15 cellular contexts compared by ENCODE assay signal in genomic region chr12:46489951-46490388, GRCh38.
DNase-seq lines count a peak whose midpoint lies in the region; ATAC-seq and TF ChIP-seq lines count a peak whose summit lies in the region.
"Had no signal": no experiment of that assay in that cellular context is flagged by ENCODE, and none has a peak within 500 bp of the region (broad histone marks: within the 10 kb centered on the region; RNA-seq: fewer than 3 reads in every experiment).

No MANE protein-coding gene starts in this region.

- TF ChIP-seq RAD21 in Ishikawa (IDR thresholded peaks at IDR 0.05; ENCODE audit: low read depth) = no peak

- H3K79me2 ChIP-seq in mammary epithelial cell (ENCODE audit: insufficient read depth, low read length) (no peaks in the 10 kb centered on the region), hepatocyte (peaks cover 2% of the 10 kb centered on the region), MM.1S (ENCODE audit: low read length) (no peaks in the 10 kb centered on the region)

- TF ChIP-seq CTCF in mammary epithelial cell (conservative IDR thresholded peaks at IDR 0.05 in 1 of 2, IDR thresholded peaks at IDR 0.05 in 1 of 2; ENCODE audit: extremely low read depth in 1 of 2, insufficient read depth in 1 of 2, low read depth in 1 of 2, low read length in 2 of 2) = no peak
- TF ChIP-seq CTCF in hepatocyte (IDR thresholded peaks at IDR 0.05; ENCODE audit: poor library complexity) = no peak
- TF ChIP-seq CTCF in suprapubic skin (IDR thresholded peaks at IDR 0.05) = no peak
- TF ChIP-seq CTCF in MM.1S (IDR thresholded peaks at IDR 0.05; ENCODE audit: low read length) = no peak

- H3K9ac ChIP-seq in mammary epithelial cell (ENCODE audit: insufficient read depth, low read length) = no peak overlapping the region
- H3K9ac ChIP-seq in MM.1S (ENCODE audit: low read length) = no peak overlapping the region

- H3F3A ChIP-seq in MM.1S (ENCODE audit: insufficient read depth, low read length) = no peaks in the 10 kb centered on the region

- peaks cover 56% of the 10 kb centered on the region for H3K4me1 ChIP-seq in mammary epithelial cell (ENCODE audit: insufficient read depth, low read length)
- peaks cover 40% of the 10 kb centered on the region for H3K4me1 ChIP-seq in hepatocyte (ENCODE audit: insufficient read depth)
- H3K4me1 ChIP-seq in suprapubic skin = peaks cover 50% of the 10 kb centered on the region
- H3K4me1 ChIP-seq in MM.1S (ENCODE audit: low read length) = peaks cover 5% of the 10 kb centered on the region

- no peak for TF ChIP-seq POLR2A in suprapubic skin (IDR thresholded peaks at IDR 0.05)

- H3K4me2 ChIP-seq in mammary epithelial cell (ENCODE audit: insufficient read depth, low read depth, low read length) (peak overlapping the region; percentile 29), hepatocyte (no peak overlapping the region), MM.1S (ENCODE audit: low read depth, low read length) (no peak overlapping the region)

- H3K9me3 ChIP-seq in mammary epithelial cell (replicated peaks; ENCODE audit: insufficient read depth, low read length) = no peaks in the 10 kb centered on the region
- H3K9me3 ChIP-seq in hepatocyte (ENCODE audit: low read depth) = no peaks in the 10 kb centered on the region
- no peaks in the 10 kb centered on the region for H3K9me3 ChIP-seq in suprapubic skin
- no peaks in the 10 kb centered on the region for H3K9me3 ChIP-seq in MM.1S (replicated peaks; ENCODE audit: insufficient read depth, low read length)

- H4K20me1 ChIP-seq in mammary epithelial cell (ENCODE audit: insufficient read depth, low read length) (no peaks in the 10 kb centered on the region), hepatocyte (ENCODE audit: insufficient read depth, poor library complexity, severe bottlenecking) (no peaks in the 10 kb centered on the region), MM.1S (ENCODE audit: insufficient read depth, low read length) (no peaks in the 10 kb centered on the region)

- ATAC-seq in HG02759 (IDR thresholded peaks at IDR 0.05; ENCODE audit: unreplicated experiment) = no peak
- ATAC-seq: T-helper 17 cell had no signal

- H3K9me2 ChIP-seq in hepatocyte (replicated peaks; ENCODE audit: insufficient read depth) (no peaks in the 10 kb centered on the region), MM.1S (replicated peaks; ENCODE audit: insufficient read depth, low read length) (no peaks in the 10 kb centered on the region)

- dilution Hi-C loops in mammary epithelial cell (cut with HindIII; ENCODE audit: low sequenced_read_pairs) = no loop called here

- CTCF ChIA-PET in mammary epithelial cell (lab: Charles Lee; ENCODE audit: low non-redundant PET) = interaction anchor here (0.6 kb wide), 1 partner anchor 452 kb away, joined by 4 read pairs; no protein-coding TSS in a partner anchor

- H3K27ac ChIP-seq in mammary epithelial cell (ENCODE audit: insufficient read depth, low read depth, low read length) (peak overlapping the region; percentile 59), hepatocyte (peak overlapping the region; percentile 17), suprapubic skin (peak overlapping the region; percentile 48), MM.1S (ENCODE audit: low read length) (no peak overlapping the region)

- no peak overlapping the region for H3K4me3 ChIP-seq in mammary epithelial cell (replicated peaks in 1 of 3; ENCODE audit: insufficient read depth in 1 of 3, low read depth in 2 of 3, low read length in 3 of 3)
- H3K4me3 ChIP-seq in hepatocyte = no peak overlapping the region
- H3K4me3 ChIP-seq in suprapubic skin = no peak overlapping the region
- H3K4me3 ChIP-seq in MM.1S (ENCODE audit: low read length) = no peak overlapping the region

- DNase-seq in mammary epithelial cell (peak; percentile 84), hepatocyte (ENCODE audit: low spot score) (no peak), suprapubic skin (ENCODE audit: low spot score in 2 of 2) (no peak), MM.1S (no peak)
- no peak for DNase-seq in activated T-cell treated with anti-CD3 and anti-CD28 coated beads, Interleukin-2, amount 50 U/mL, for 48 hours
- DNase-seq: activated CD4-positive, CD25-positive, alpha-beta regulatory T cell treated with anti-CD3 and anti-CD28 coated beads, Interleukin-2, amount 50 U/mL, for 72 hours; activated CD8-positive, alpha-beta memory T cell treated with anti-CD3 and anti-CD28 coated beads, Interleukin-2, amount 50 U/mL, for 4 hours; activated naive CD4-positive, alpha-beta T cell treated with anti-CD3 and anti-CD28 coated beads for 36 hours; CD4-positive, CD25-positive, alpha-beta regulatory T cell; effector CD8-positive, alpha-beta T cell; NCI-H1930; NCI-H774; T-helper 17 cell had no signal

- intact Hi-C loops in mammary epithelial cell (cut with micrococcal nuclease) = loop anchor here (5.0 kb wide), 1 partner anchor 48 kb away; no protein-coding TSS in a partner anchor

- BruUV-seq in mammary epithelial cell (replicated peaks; lab: Mats Ljungman, UMichigan) = no TSS peak

- H3K36me3 ChIP-seq in mammary epithelial cell (ENCODE audit: insufficient read depth, low read length) = no peaks in the 10 kb centered on the region
- H3K36me3 ChIP-seq in hepatocyte (replicated peaks; ENCODE audit: insufficient read depth, low read depth) = no peaks in the 10 kb centered on the region
- no peaks in the 10 kb centered on the region for H3K36me3 ChIP-seq in suprapubic skin
- no peaks in the 10 kb centered on the region for H3K36me3 ChIP-seq in MM.1S (replicated peaks; ENCODE audit: insufficient read depth, low read length)

- 45% methylated on average over 5 of the region's 5 CpGs for WGBS in mammary epithelial cell (ENCODE audit: low coverage, missing lambda C conversion rate)
- 82% methylated on average over 5 of the region's 5 CpGs for WGBS in hepatocyte (ENCODE audit: low lambda C conversion rate, missing lambda C conversion rate)
- 64% methylated on average over 5 of the region's 5 CpGs for WGBS in suprapubic skin

- in situ Hi-C loops in mammary epithelial cell (cut with MboI; ENCODE audit: low sequenced_read_pairs in 2 of 2) = no loop called here

- H3K27me3 ChIP-seq in mammary epithelial cell (ENCODE audit: insufficient read depth, low read length) (no peaks in the 10 kb centered on the region), hepatocyte (no peaks in the 10 kb centered on the region), suprapubic skin (no peaks in the 10 kb centered on the region), MM.1S (replicated peaks; ENCODE audit: insufficient read depth, low read length) (no peaks in the 10 kb centered on the region)

- no peak for TF ChIP-seq EP300 in Ishikawa (IDR thresholded peaks at IDR 0.05; ENCODE audit: borderline replicate concordance)
- no peak for TF ChIP-seq EP300 in suprapubic skin (IDR thresholded peaks at IDR 0.05)

- H2AFZ ChIP-seq in mammary epithelial cell (ENCODE audit: low read depth, low read length) (peak overlapping the region; percentile 54), hepatocyte (no peak overlapping the region), MM.1S (ENCODE audit: low read length) (no peak overlapping the region)

TF ChIP-seq in Ishikawa, 13 proteins besides CTCF, POLR2A, EP300 and RAD21:
- TF ChIP-seq ZBTB7A (IDR thresholded peaks at IDR 0.05; ENCODE audit: low read depth) (no peak), TEAD4 (IDR thresholded peaks at IDR 0.05) (no peak)
- TF ChIP-seq, protein P1, sequence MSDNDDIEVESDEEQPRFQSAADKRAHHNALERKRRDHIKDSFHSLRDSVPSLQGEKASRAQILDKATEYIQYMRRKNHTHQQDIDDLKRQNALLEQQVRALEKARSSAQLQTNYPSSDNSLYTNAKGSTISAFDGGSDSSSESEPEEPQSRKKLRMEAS (IDR thresholded peaks at IDR 0.05) = 0 out of 2 replicates have a peak, but pooled peaks have one; percentile 30
